9 cellular contexts compared by ENCODE assay signal in the genomic region with DNA sequence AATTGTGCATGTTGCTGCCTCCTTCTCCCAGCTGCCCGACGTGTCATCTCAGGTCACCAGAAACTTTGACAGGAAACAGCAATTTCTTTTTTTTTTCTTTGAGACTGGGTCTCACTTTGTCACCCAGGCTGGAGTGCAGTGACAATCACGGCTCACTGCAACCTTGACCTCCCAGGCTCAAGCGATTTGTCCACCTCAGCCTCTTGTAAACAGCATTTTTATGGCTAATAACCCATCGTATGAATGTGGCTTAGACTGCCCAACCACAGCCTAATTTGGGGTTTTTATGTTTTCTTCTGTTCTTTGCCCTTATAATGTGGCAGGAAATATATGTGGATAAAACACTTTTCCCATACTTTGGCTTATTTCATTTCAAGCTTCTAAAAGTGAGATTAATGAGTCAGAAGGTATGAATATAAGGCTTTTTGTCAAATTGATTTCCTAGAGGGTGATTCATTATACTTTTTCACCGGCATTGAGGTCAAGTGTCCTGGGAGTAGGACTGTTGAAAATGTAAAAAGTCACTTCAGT. TPM values are rescaled to one million over a fixed set of nuclear protein-coding genes. Genes with fewer than 3 reads are reported as not detected.
DNase-seq lines count a peak whose midpoint lies in the region; ATAC-seq and TF ChIP-seq lines count a peak whose summit lies in the region.
"Had no signal": no experiment of that assay in that cellular context is flagged by ENCODE, and none has a peak within 500 bp of the region (broad histone marks: within the 10 kb centered on the region; RNA-seq: fewer than 3 reads in every experiment).

No MANE protein-coding gene starts in this region.

- no peaks in the 10 kb centered on the region for H3K9me2 ChIP-seq in OCI-LY1 (ENCODE audit: low read depth, low read length)

- H3K36me3 ChIP-seq in OCI-LY1 (ENCODE audit: insufficient read depth, low read length) (peaks cover 43% of the 10 kb centered on the region; the same call in 1 of the 2 replicates), stomach (peaks cover 10 to 46% (median 33%) of the 10 kb centered on the region in 4 donors)

- H3K27ac Mint-ChIP-seq in activated naive CD4-positive, alpha-beta T cell treated with anti-CD3 and anti-CD28 coated beads, Interleukin-2, amount 10 ng/mL, durations not matched to agents 7 days and 5 days: peak overlapping the region; percentile 3

- H3K9me3 Mint-ChIP-seq in activated naive CD4-positive, alpha-beta T cell treated with anti-CD3 and anti-CD28 coated beads, Interleukin-2, amount 10 ng/mL, durations not matched to agents 7 days and 5 days: no peaks in the 10 kb centered on the region

- H3K27me3 ChIP-seq in OCI-LY1 (ENCODE audit: insufficient read depth, low read length): no peaks in the 10 kb centered on the region
- no peaks in the 10 kb centered on the region for H3K27me3 ChIP-seq in stomach

- WGBS in stomach, 5 donors: 20 to 39% (median 32%) methylated on average over 6 of the region's 6 CpGs

- DNase-seq in activated naive CD4-positive, alpha-beta T cell treated with anti-CD3 and anti-CD28 coated beads, Interleukin-2, amount 10 ng/mL, durations not matched to agents 7 days and 5 days: peak; percentile 34
- DNase-seq in activated naive CD4-positive, alpha-beta T cell treated with anti-CD3 and anti-CD28 coated beads, Interleukin-2, amount 50 U/mL, for 16 hours: no peak
- DNase-seq in epithelial cell of prostate (ENCODE audit: low read depth, low spot score): peak; percentile 5
- no peak for DNase-seq in stomach
- no peak for DNase-seq in DMS79 (lab: John Stamatoyannopoulos, UW)
- DNase-seq in NCI-H510A treated with DMSO at 0.1 percent for 48 hours (lab: John Stamatoyannopoulos, UW): no peak
- DNase-seq: hippocampal formation had no signal

- H3K27me3 Mint-ChIP-seq in activated naive CD4-positive, alpha-beta T cell treated with anti-CD3 and anti-CD28 coated beads, Interleukin-2, amount 10 ng/mL, durations not matched to agents 7 days and 5 days: no peaks in the 10 kb centered on the region

- H3K4me3 ChIP-seq in OCI-LY1 (ENCODE audit: low read depth, low read length, poor library complexity, severe bottlenecking) (peak overlapping the region; percentile 10), stomach (no peak overlapping the region)

- H2AFZ ChIP-seq in OCI-LY1 (ENCODE audit: low read length): no peak overlapping the region

- TF ChIP-seq CTCF in OCI-LY1 (IDR thresholded peaks at IDR 0.05; ENCODE audit: low read length): no peak
- no peak for TF ChIP-seq CTCF in stomach (IDR thresholded peaks at IDR 0.05)

- H3F3A ChIP-seq in OCI-LY1 (ENCODE audit: insufficient read depth, low read length): no peaks in the 10 kb centered on the region

- no peaks in the 10 kb centered on the region for H3K79me2 ChIP-seq in OCI-LY1 (ENCODE audit: insufficient read depth, low read length)

- no peaks in the 10 kb centered on the region for H4K20me1 ChIP-seq in OCI-LY1 (ENCODE audit: insufficient read depth, low read length)

- no peak for ATAC-seq in HG03571 (IDR thresholded peaks at IDR 0.05; ENCODE audit: unreplicated experiment)

- H3K4me1 Mint-ChIP-seq in activated naive CD4-positive, alpha-beta T cell treated with anti-CD3 and anti-CD28 coated beads, Interleukin-2, amount 10 ng/mL, durations not matched to agents 7 days and 5 days: peaks cover 52% of the 10 kb centered on the region

- H3K4me3 Mint-ChIP-seq in activated naive CD4-positive, alpha-beta T cell treated with anti-CD3 and anti-CD28 coated beads, Interleukin-2, amount 10 ng/mL, durations not matched to agents 7 days and 5 days: no peak overlapping the region

- intact Hi-C loops in stomach (cut with DNase I; ENCODE audit: low total_unique reads): no loop called here

- peak overlapping the region; percentile 55 for H3K9ac ChIP-seq in OCI-LY1 (ENCODE audit: low read length)

- no peak for TF ChIP-seq POLR2A in stomach (IDR thresholded peaks at IDR 0.05)

- H3K9me3 ChIP-seq in OCI-LY1 (ENCODE audit: low read length) (no peaks in the 10 kb centered on the region), stomach (no peaks in the 10 kb centered on the region)

- peaks cover 38% of the 10 kb centered on the region for H3K36me3 Mint-ChIP-seq in activated naive CD4-positive, alpha-beta T cell treated with anti-CD3 and anti-CD28 coated beads, Interleukin-2, amount 10 ng/mL, durations not matched to agents 7 days and 5 days

- peaks cover 58% of the 10 kb centered on the region for H3K4me1 ChIP-seq in OCI-LY1 (ENCODE audit: insufficient read depth, low read length, severe bottlenecking)
- H3K4me1 ChIP-seq in stomach: peaks cover 14 to 47% (median 28%) of the 10 kb centered on the region in 4 donors

- CTCF ChIA-PET in activated naive CD4-positive, alpha-beta T cell treated with anti-CD3 and anti-CD28 coated beads, Interleukin-2, amount 10 ng/mL, durations not matched to agents 7 days and 5 days (lab: Charles Lee): interaction anchor here (0.7 kb wide), 1 partner anchor 39 kb away, joined by 3 read pairs; no protein-coding TSS in a partner anchor

- peak overlapping the region; percentile 92 for H3K27ac ChIP-seq in OCI-LY1 (ENCODE audit: low read depth, low read length, poor library complexity, severe bottlenecking)
- peak overlapping the region; percentile 52 for H3K27ac ChIP-seq in epithelial cell of prostate
- peak overlapping the region in 4 of 5 donors; percentile 27 to 67 (median 49) for H3K27ac ChIP-seq in stomach

- TF ChIP-seq EP300 in stomach (IDR thresholded peaks at IDR 0.05): no peak

- H3K4me2 ChIP-seq in OCI-LY1 (ENCODE audit: low read length): peak overlapping the region; percentile 41

RNA-seq across cellular contexts. Expression of a gene that starts 31.0 kb away (rescaled TPM):
- not detected for total RNA-seq in stomach
- polyA plus RNA-seq in stomach: under 1 TPM; 0.06 to 0.46 (median 0.13) TPM

Comparison
In these comparisons a context has a peak if more than half of its experiments do, and no peak if none do; other contexts are left out.
1. DNase-seq: peak in activated naive CD4-positive, alpha-beta T cell treated with anti-CD3 and anti-CD28 coated beads, Interleukin-2, amount 10 ng/mL, durations not matched to agents 7 days and 5 days (single experiment) and epithelial cell of prostate (single experiment); none in activated naive CD4-positive, alpha-beta T cell treated with anti-CD3 and anti-CD28 coated beads, Interleukin-2, amount 50 U/mL, for 16 hours (single experiment), stomach (single experiment), DMS79 (single experiment) and NCI-H510A treated with DMSO at 0.1 percent for 48 hours (single experiment).
2. Peak in every context shown above with its lines, with median percentiles within 50 percentile points of each other: H3K27ac ChIP-seq.